Comparison of ENCODE assay signal across 8 cellular contexts in the genomic region with DNA sequence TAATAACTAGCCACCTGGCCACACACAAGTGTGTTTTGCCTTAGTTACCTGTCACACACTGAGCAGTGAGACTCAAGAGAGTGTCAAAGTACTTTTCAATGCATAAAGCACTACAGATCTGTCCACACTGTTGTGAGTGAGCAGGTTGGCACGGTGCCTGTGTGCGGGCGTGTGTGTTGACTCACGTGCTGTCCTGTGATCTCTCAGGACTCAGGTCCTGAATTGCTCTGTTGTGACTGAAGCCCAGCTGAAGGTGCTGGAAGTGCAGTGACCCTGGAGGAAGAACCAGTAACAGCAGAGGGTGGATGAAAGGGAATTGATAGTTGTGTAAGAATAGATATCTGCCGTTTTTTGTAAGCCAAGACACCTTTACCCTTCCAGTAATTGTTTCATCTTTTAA. TPM values are rescaled to one million over a fixed set of nuclear protein-coding genes. Genes with fewer than 3 reads are reported as not detected.
DNase-seq lines count a peak whose midpoint lies in the region; ATAC-seq, FAIRE-seq and TF ChIP-seq lines count a peak whose summit lies in the region.

No MANE protein-coding gene starts in this region.

- no peaks in the 10 kb centered on the region for H3K36me3 ChIP-seq in astrocyte (ENCODE audit: insufficient read depth, low read length)
- no peaks in the 10 kb centered on the region for H3K36me3 ChIP-seq in mucosa of descending colon (ENCODE audit: low read depth)

- no peak overlapping the region for H3K4me2 ChIP-seq in astrocyte (ENCODE audit: low read length)

- TF ChIP-seq POLR2A in NB4 (IDR thresholded peaks at IDR 0.05; ENCODE audit: extremely low read depth, insufficient read length), result no peak

- no peak overlapping the region for H2AFZ ChIP-seq in astrocyte (ENCODE audit: low read depth, low read length)

- peaks cover 3% of the 10 kb centered on the region for H3K27me3 Mint-ChIP-seq in astrocyte (ENCODE audit: low read depth, unreplicated experiment)

- intact Hi-C loops in mucosa of descending colon (cut with DNase I, micrococcal nuclease), result no loop called here

- H3K27me3 ChIP-seq in astrocyte (ENCODE audit: insufficient read depth, low read length), result no peaks in the 10 kb centered on the region

- no peak for FAIRE-seq in astrocyte (lab: Jason Lieb, UNC)

- H3K4me3 Mint-ChIP-seq in astrocyte (ENCODE audit: unreplicated experiment), result no peak overlapping the region

- TF ChIP-seq CTCF in NB4 (IDR thresholded peaks at IDR 0.05; ENCODE audit: low read depth, low read length) (no peak), astrocyte (IDR thresholded peaks at IDR 0.05; ENCODE audit: insufficient read depth, low read depth, low read length) (no peak), mucosa of descending colon (IDR thresholded peaks at IDR 0.05) (no peak)

- H3K27ac Mint-ChIP-seq in astrocyte (ENCODE audit: unreplicated experiment), result no peak overlapping the region

- H3K27ac ChIP-seq in astrocyte (ENCODE audit: low read depth, low read length), result no peak overlapping the region

- H3K9me3 ChIP-seq in astrocyte (ENCODE audit: insufficient read depth, low read depth, low read length), result no peaks in the 10 kb centered on the region
- H3K9me3 ChIP-seq in mucosa of descending colon, result peaks cover 6% of the 10 kb centered on the region

- H3K4me3 ChIP-seq in NB4 (ENCODE audit: low read depth, low read length), result no peak overlapping the region
- no peak overlapping the region for H3K4me3 ChIP-seq in astrocyte (ENCODE audit: insufficient read depth, low read depth, low read length)
- H3K4me3 ChIP-seq in mucosa of descending colon, result no peak overlapping the region

- no peaks in the 10 kb centered on the region for H3K79me2 ChIP-seq in astrocyte (ENCODE audit: insufficient read depth, low read length)

- ATAC-seq in mucosa of descending colon (peak; percentile 96), HG03159 (IDR thresholded peaks at IDR 0.05; ENCODE audit: unreplicated experiment) (no peak), HG02840 (IDR thresholded peaks at IDR 0.05; ENCODE audit: low FRiP score, unreplicated experiment) (no peak), GM21529 (IDR thresholded peaks at IDR 0.05; ENCODE audit: unreplicated experiment) (no peak)

- no peaks in the 10 kb centered on the region for H3K36me3 Mint-ChIP-seq in astrocyte (ENCODE audit: low read depth, unreplicated experiment)

- H3K9me3 Mint-ChIP-seq in astrocyte (ENCODE audit: unreplicated experiment), result peaks cover 6% of the 10 kb centered on the region

- peaks cover 1% of the 10 kb centered on the region for H3K4me1 Mint-ChIP-seq in astrocyte (ENCODE audit: low read depth, unreplicated experiment)

- no peaks in the 10 kb centered on the region for H4K20me1 ChIP-seq in astrocyte (ENCODE audit: insufficient read depth, low read length)

- H3K4me1 ChIP-seq in astrocyte (ENCODE audit: insufficient read depth, low read length) (peaks cover 3% of the 10 kb centered on the region), mucosa of descending colon (ENCODE audit: low read depth) (peaks cover 13% of the 10 kb centered on the region)

- peak; percentile 16 for DNase-seq in DMS 273 treated with DMSO at 0.1 percent for 48 hours (lab: John Stamatoyannopoulos, UW)
- peak; percentile 8 for DNase-seq in NB4 (ENCODE audit: low read depth)
- peak; percentile 29 for DNase-seq in astrocyte (ENCODE audit: low read depth)
- DNase-seq in mucosa of descending colon, result peak; percentile 91 to 97 (median 93)
- no peak for DNase-seq in cortex of kidney (lab: John Stamatoyannopoulos, UW)

- no peak overlapping the region for H3K9ac ChIP-seq in astrocyte (ENCODE audit: low read length)

RNA-seq across cellular contexts. Expression of a gene that starts 18.3 kb away (rescaled TPM):
- total RNA-seq in astrocyte, result 0.18 and 0.48 TPM in 2 replicates
- total RNA-seq in mucosa of descending colon, result 1 to 10 TPM; 1.4 to 6.0 (median 3.8) TPM
